37 cellular contexts compared by ENCODE assay signal in the genomic region with DNA sequence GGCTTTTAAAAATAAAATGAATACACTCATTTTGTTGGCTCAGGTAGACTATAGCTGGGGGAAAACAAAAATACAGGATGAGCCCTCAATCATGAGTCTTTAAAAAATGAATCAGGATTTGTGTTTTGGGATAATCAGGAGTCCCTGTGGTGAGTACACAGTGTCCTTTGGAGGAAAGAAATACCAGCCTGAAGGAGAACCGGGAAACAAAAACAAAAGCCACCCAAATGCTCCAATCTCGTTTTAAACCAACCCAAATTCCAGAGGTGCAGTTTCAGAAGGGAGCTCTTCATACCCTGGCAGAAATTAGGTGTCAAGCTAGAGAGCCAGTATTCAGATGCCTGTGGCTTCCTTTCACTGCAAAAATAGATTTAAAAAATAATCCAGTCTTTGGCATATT. TPM values are rescaled to one million over a fixed set of nuclear protein-coding genes. Genes with fewer than 3 reads are reported as not detected.
"Had no signal": no experiment of that assay in that cellular context is flagged by ENCODE, and none has a peak within 500 bp of the region (broad histone marks: within the 10 kb centered on the region; RNA-seq: fewer than 3 reads in every experiment).

No MANE protein-coding gene starts in this region.

- H3K27ac Mint-ChIP-seq: activated B cell treated with CpG ODN at 0.5 μM for 24 hours; activated CD4-positive, alpha-beta memory T cell treated with anti-CD3 and anti-CD28 coated beads, Interleukin-2, amount 10 ng/mL, durations not matched to agents 7 days and 5 days; activated CD4-positive, alpha-beta T cell treated with anti-CD3 and anti-CD28 coated beads, Interleukin-2, amount 10 ng/mL, durations not matched to agents 7 days and 5 days; activated CD8-positive, alpha-beta memory T cell treated with anti-CD3 and anti-CD28 coated beads, Interleukin-2, amount 10 ng/mL, durations not matched to agents 7 days and 5 days; activated CD8-positive, alpha-beta T cell treated with anti-CD3 and anti-CD28 coated beads, Interleukin-2, amount 10 ng/mL, durations not matched to agents 7 days and 5 days; activated naive CD4-positive, alpha-beta T cell treated with anti-CD3 and anti-CD28 coated beads, Interleukin-2, amount 10 ng/mL, durations not matched to agents 7 days and 5 days; activated naive CD4-positive, alpha-beta T cell treated with anti-CD3 and anti-CD28 coated beads, Interleukin-2, amount 50 U/mL, for 24 hours; activated naive CD8-positive, alpha-beta T cell; activated naive CD8-positive, alpha-beta T cell treated with anti-CD3 and anti-CD28 coated beads, Interleukin-2, amount 10 ng/mL, durations not matched to agents 7 days and 5 days; activated naive CD8-positive, alpha-beta T cell treated with anti-CD3 and anti-CD28 coated beads, Interleukin-2, amount 50 U/mL, for 24 hours; activated T-cell treated with anti-CD3 and anti-CD28 coated beads, Interleukin-2, amount 50 U/mL, for 24 hours; activated T-helper 2 cell treated with anti-CD3 and anti-CD28 coated beads, Interferon-gamma antibody, Interleukin-2, Interleukin-4, amounts not matched to agents 10 μg/mL and 5 μg/mL and 100 μg/mL, durations not matched to agents 14 hours and 24 hours and 36 hours; brain; T-helper 1 cell treated with Interleukin-12 subunit alpha and Interleukin-12 subunit beta and Interleukin-4 antibody, amounts not matched to agents 30 μg/mL and 1 μg/mL, for 36 hours; T-helper 2 cell treated with Interferon-gamma antibody and Interleukin-4, amounts not matched to agents 5 μg/mL and 100 μg/mL, for 36 hours had no signal

- H3K4me3 Mint-ChIP-seq: activated B cell treated with CpG ODN at 0.5 μM for 24 hours; activated CD4-positive, alpha-beta memory T cell treated with anti-CD3 and anti-CD28 coated beads, Interleukin-2, amount 10 ng/mL, durations not matched to agents 7 days and 5 days; activated CD4-positive, alpha-beta T cell treated with anti-CD3 and anti-CD28 coated beads, Interleukin-2, amount 10 ng/mL, durations not matched to agents 7 days and 5 days; activated CD8-positive, alpha-beta memory T cell treated with anti-CD3 and anti-CD28 coated beads, Interleukin-2, amount 10 ng/mL, durations not matched to agents 7 days and 5 days; activated CD8-positive, alpha-beta T cell treated with anti-CD3 and anti-CD28 coated beads, Interleukin-2, amount 10 ng/mL, durations not matched to agents 7 days and 5 days; activated naive CD4-positive, alpha-beta T cell treated with anti-CD3 and anti-CD28 coated beads, Interleukin-2, amount 10 ng/mL, durations not matched to agents 7 days and 5 days; activated naive CD4-positive, alpha-beta T cell treated with anti-CD3 and anti-CD28 coated beads, Interleukin-2, amount 50 U/mL, for 24 hours; activated naive CD8-positive, alpha-beta T cell; activated naive CD8-positive, alpha-beta T cell treated with anti-CD3 and anti-CD28 coated beads, Interleukin-2, amount 10 ng/mL, durations not matched to agents 7 days and 5 days; activated naive CD8-positive, alpha-beta T cell treated with anti-CD3 and anti-CD28 coated beads, Interleukin-2, amount 50 U/mL, for 24 hours; activated T-cell treated with anti-CD3 and anti-CD28 coated beads, Interleukin-2, amount 50 U/mL, for 24 hours; brain; central memory CD8-positive, alpha-beta T cell; T-helper 1 cell treated with Interleukin-12 subunit alpha and Interleukin-12 subunit beta and Interleukin-4 antibody, amounts not matched to agents 30 μg/mL and 1 μg/mL, for 36 hours; T-helper 2 cell treated with Interferon-gamma antibody and Interleukin-4, amounts not matched to agents 5 μg/mL and 100 μg/mL, for 36 hours had no signal

- DNase-seq: activated B cell treated with CpG ODN at 0.5 μM for 24 hours; activated CD4-positive, alpha-beta memory T cell treated with anti-CD3 and anti-CD28 coated beads, Interleukin-2, amount 10 ng/mL, durations not matched to agents 7 days and 5 days; activated CD4-positive, alpha-beta T cell treated with anti-CD3 and anti-CD28 coated beads for 4 hours; activated CD4-positive, alpha-beta T cell treated with anti-CD3 and anti-CD28 coated beads, Interleukin-2, amount 10 ng/mL, durations not matched to agents 7 days and 5 days; activated CD4-positive, alpha-beta T cell treated with anti-CD3 and anti-CD28 coated beads, Interleukin-2, amount 50 U/mL, for 48 hours; activated CD4-positive, CD25-positive, alpha-beta regulatory T cell treated with anti-CD3 and anti-CD28 coated beads, Interleukin-2, amount 50 U/mL, for 72 hours; activated CD8-positive, alpha-beta memory T cell treated with anti-CD3 and anti-CD28 coated beads for 24 hours; activated CD8-positive, alpha-beta memory T cell treated with anti-CD3 and anti-CD28 coated beads, Interleukin-2, amount 10 ng/mL, durations not matched to agents 7 days and 5 days; activated CD8-positive, alpha-beta memory T cell treated with anti-CD3 and anti-CD28 coated beads, Interleukin-2, amount 50 U/mL, for 48 hours; activated CD8-positive, alpha-beta T cell treated with anti-CD3 and anti-CD28 coated beads, Interleukin-2, amount 10 ng/mL, durations not matched to agents 7 days and 5 days; activated effector memory CD4-positive, alpha-beta T cell treated with Interleukin-2 at 50 U/mL for 16 hours; activated gamma-delta T cell; activated naive CD4-positive, alpha-beta T cell treated with anti-CD3 and anti-CD28 coated beads, Interleukin-2, amount 10 ng/mL, durations not matched to agents 7 days and 5 days; activated naive CD4-positive, alpha-beta T cell treated with Interleukin-2 at 50 U/mL for 16 hours; activated naive CD8-positive, alpha-beta T cell treated with anti-CD3 and anti-CD28 coated beads, Interleukin-2, amount 10 ng/mL, durations not matched to agents 7 days and 5 days; activated naive CD8-positive, alpha-beta T cell treated with anti-CD3 and anti-CD28 coated beads, Interleukin-2, amount 50 U/mL, for 24 hours; activated T-cell treated with anti-CD3 and anti-CD28 coated beads, Interleukin-2, amount 50 U/mL, for 24 hours; activated T-cell treated with anti-CD3 and anti-CD28 coated beads, Interleukin-2, amount 50 U/mL, for 48 hours; amygdala; anterior cingulate cortex; caudate nucleus; cerebellar nuclear complex; T-helper 2 cell; T-helper 9 cell had no signal

- H3K27me3 Mint-ChIP-seq: activated CD4-positive, alpha-beta memory T cell treated with anti-CD3 and anti-CD28 coated beads, Interleukin-2, amount 10 ng/mL, durations not matched to agents 7 days and 5 days; activated CD4-positive, alpha-beta T cell treated with anti-CD3 and anti-CD28 coated beads, Interleukin-2, amount 10 ng/mL, durations not matched to agents 7 days and 5 days; activated CD8-positive, alpha-beta memory T cell treated with anti-CD3 and anti-CD28 coated beads, Interleukin-2, amount 10 ng/mL, durations not matched to agents 7 days and 5 days; activated naive CD4-positive, alpha-beta T cell treated with anti-CD3 and anti-CD28 coated beads, Interleukin-2, amount 10 ng/mL, durations not matched to agents 7 days and 5 days; activated naive CD8-positive, alpha-beta T cell treated with anti-CD3 and anti-CD28 coated beads, Interleukin-2, amount 10 ng/mL, durations not matched to agents 7 days and 5 days; activated naive CD8-positive, alpha-beta T cell treated with anti-CD3 and anti-CD28 coated beads, Interleukin-2, amount 50 U/mL, for 24 hours; central memory CD8-positive, alpha-beta T cell had no signal

- FAIRE-seq: bronchial epithelial cell, TTC549 had no signal

- H3K4me3 ChIP-seq: ascending aorta, cardiac muscle cell had no signal

- H3K9me3 ChIP-seq: ascending aorta had no signal

- H3K9me3 Mint-ChIP-seq: activated B cell treated with CpG ODN at 0.5 μM for 24 hours; activated CD4-positive, alpha-beta T cell treated with anti-CD3 and anti-CD28 coated beads, Interleukin-2, amount 10 ng/mL, durations not matched to agents 7 days and 5 days; activated naive CD8-positive, alpha-beta T cell treated with anti-CD3 and anti-CD28 coated beads, Interleukin-2, amount 10 ng/mL, durations not matched to agents 7 days and 5 days; activated naive CD8-positive, alpha-beta T cell treated with anti-CD3 and anti-CD28 coated beads, Interleukin-2, amount 50 U/mL, for 24 hours; activated T-helper 2 cell treated with anti-CD3 and anti-CD28 coated beads, Interferon-gamma antibody, Interleukin-2, Interleukin-4, amounts not matched to agents 10 μg/mL and 5 μg/mL and 100 μg/mL, durations not matched to agents 14 hours and 24 hours and 36 hours; T-helper 1 cell treated with Interleukin-12 subunit alpha and Interleukin-12 subunit beta and Interleukin-4 antibody, amounts not matched to agents 30 μg/mL and 1 μg/mL, for 36 hours; T-helper 2 cell treated with Interferon-gamma antibody and Interleukin-4, amounts not matched to agents 5 μg/mL and 100 μg/mL, for 36 hours had no signal

- H3K4me1 ChIP-seq: ascending aorta had no signal

- ATAC-seq: activated CD8-positive, alpha-beta memory T cell treated with anti-CD3 and anti-CD28 coated beads, Interleukin-2, amount 10 ng/mL, durations not matched to agents 7 days and 5 days; activated CD8-positive, alpha-beta T cell treated with anti-CD3 and anti-CD28 coated beads, Interleukin-2, amount 10 ng/mL, durations not matched to agents 7 days and 5 days; activated naive CD8-positive, alpha-beta T cell treated with anti-CD3 and anti-CD28 coated beads, Interleukin-2, amount 50 U/mL, for 24 hours had no signal

- H3K4me1 Mint-ChIP-seq: activated B cell treated with CpG ODN at 0.5 μM for 24 hours; activated CD4-positive, alpha-beta memory T cell treated with anti-CD3 and anti-CD28 coated beads, Interleukin-2, amount 10 ng/mL, durations not matched to agents 7 days and 5 days; activated CD4-positive, alpha-beta T cell treated with anti-CD3 and anti-CD28 coated beads, Interleukin-2, amount 10 ng/mL, durations not matched to agents 7 days and 5 days; activated CD8-positive, alpha-beta memory T cell treated with anti-CD3 and anti-CD28 coated beads, Interleukin-2, amount 10 ng/mL, durations not matched to agents 7 days and 5 days; activated naive CD4-positive, alpha-beta T cell treated with anti-CD3 and anti-CD28 coated beads, Interleukin-2, amount 10 ng/mL, durations not matched to agents 7 days and 5 days; activated naive CD4-positive, alpha-beta T cell treated with anti-CD3 and anti-CD28 coated beads, Interleukin-2, amount 50 U/mL, for 24 hours; activated naive CD8-positive, alpha-beta T cell treated with anti-CD3 and anti-CD28 coated beads, Interleukin-2, amount 10 ng/mL, durations not matched to agents 7 days and 5 days; activated naive CD8-positive, alpha-beta T cell treated with anti-CD3 and anti-CD28 coated beads, Interleukin-2, amount 50 U/mL, for 24 hours; brain; central memory CD8-positive, alpha-beta T cell had no signal

- H3K27me3 ChIP-seq: ascending aorta, cardiac muscle cell had no signal

- H3K36me3 Mint-ChIP-seq: activated CD8-positive, alpha-beta memory T cell treated with anti-CD3 and anti-CD28 coated beads, Interleukin-2, amount 10 ng/mL, durations not matched to agents 7 days and 5 days; activated naive CD4-positive, alpha-beta T cell treated with anti-CD3 and anti-CD28 coated beads, Interleukin-2, amount 10 ng/mL, durations not matched to agents 7 days and 5 days; activated naive CD4-positive, alpha-beta T cell treated with anti-CD3 and anti-CD28 coated beads, Interleukin-2, amount 50 U/mL, for 24 hours; activated naive CD8-positive, alpha-beta T cell; activated naive CD8-positive, alpha-beta T cell treated with anti-CD3 and anti-CD28 coated beads, Interleukin-2, amount 10 ng/mL, durations not matched to agents 7 days and 5 days; brain had no signal

- H3K36me3 ChIP-seq: ascending aorta, cardiac muscle cell had no signal

- H3K27ac ChIP-seq: ascending aorta, cardiac muscle cell, VCaP had no signal

RNA-seq across cellular contexts. Expression of gene FOXA2, which starts 23.3 kb away (rescaled TPM):
- total RNA-seq: activated B cell treated with CpG ODN at 0.5 μM for 24 hours; activated CD4-positive, alpha-beta memory T cell treated with anti-CD3 and anti-CD28 coated beads, Interleukin-2, amount 10 ng/mL, durations not matched to agents 7 days and 5 days; activated CD4-positive, alpha-beta T cell treated with anti-CD3 and anti-CD28 coated beads, Interleukin-2, amount 10 ng/mL, durations not matched to agents 7 days and 5 days; activated CD8-positive, alpha-beta memory T cell treated with anti-CD3 and anti-CD28 coated beads, Interleukin-2, amount 10 ng/mL, durations not matched to agents 7 days and 5 days; activated CD8-positive, alpha-beta T cell treated with anti-CD3 and anti-CD28 coated beads, Interleukin-2, amount 10 ng/mL, durations not matched to agents 7 days and 5 days; activated naive CD8-positive, alpha-beta T cell treated with anti-CD3 and anti-CD28 coated beads, Interleukin-2, amount 10 ng/mL, durations not matched to agents 7 days and 5 days; activated T-helper 2 cell treated with anti-CD3 and anti-CD28 coated beads, Interferon-gamma antibody, Interleukin-2, Interleukin-4, amounts not matched to agents 10 μg/mL and 5 μg/mL and 100 μg/mL, durations not matched to agents 14 hours and 24 hours and 36 hours; ascending aorta; chondrocyte had no signal
- polyA plus RNA-seq: cardiac muscle cell had no signal
